Comparison of ENCODE assay signal across 24 cellular contexts in the genomic region with DNA sequence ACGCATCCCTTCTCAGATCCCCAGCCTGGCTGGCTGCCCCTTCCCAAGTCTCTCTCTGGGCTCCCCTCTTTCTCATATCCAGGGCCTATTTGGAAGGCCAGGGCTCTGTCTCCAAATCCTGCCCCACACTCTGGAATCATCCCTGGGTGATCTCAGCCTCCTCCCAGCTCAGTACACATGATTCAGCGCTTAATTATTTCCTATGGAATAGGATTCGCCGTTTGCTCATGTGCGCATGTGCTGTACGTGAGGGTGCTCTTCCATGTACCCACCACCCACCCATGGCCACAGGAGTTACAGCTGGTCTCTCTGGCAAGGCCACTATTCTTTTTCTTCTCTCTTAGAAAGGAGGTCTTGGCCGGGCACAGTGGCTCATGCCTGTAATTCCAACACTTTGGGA.
A peak's percentile ranks its signal among the peaks of the same experiment; 100 is the strongest.
DNase-seq lines count a peak whose midpoint lies in the region; ATAC-seq, FAIRE-seq and TF ChIP-seq lines count a peak whose summit lies in the region.
"Had no signal": no experiment of that assay in that cellular context is flagged by ENCODE, and none has a peak within 500 bp of the region (broad histone marks: within the 10 kb centered on the region; RNA-seq: fewer than 3 reads in every experiment).

No MANE protein-coding gene starts in this region.

- no peak overlapping the region for H3K9ac ChIP-seq in astrocyte (ENCODE audit: low read length)

- H3K4me1 Mint-ChIP-seq in astrocyte (ENCODE audit: low read depth, unreplicated experiment): peaks cover 13% of the 10 kb centered on the region
- H3K4me1 Mint-ChIP-seq: activated CD4-positive, alpha-beta memory T cell treated with anti-CD3 and anti-CD28 coated beads, Interleukin-2, amount 10 ng/mL, durations not matched to agents 7 days and 5 days had no signal

- H2AFZ ChIP-seq in astrocyte (ENCODE audit: low read depth, low read length): peak overlapping the region; percentile 55
- H2AFZ ChIP-seq: hepatocyte had no signal

- peaks cover 52% of the 10 kb centered on the region for H3K27me3 Mint-ChIP-seq in astrocyte (ENCODE audit: low read depth, unreplicated experiment)

- H3K36me3 Mint-ChIP-seq in astrocyte (ENCODE audit: low read depth, unreplicated experiment): no peaks in the 10 kb centered on the region
- H3K36me3 Mint-ChIP-seq: type B pancreatic cell had no signal

- no peak for TF ChIP-seq CTCF in astrocyte (IDR thresholded peaks at IDR 0.05; ENCODE audit: insufficient read depth, low read depth, low read length)

- no peaks in the 10 kb centered on the region for H4K20me1 ChIP-seq in astrocyte (ENCODE audit: insufficient read depth, low read length)

- DNase-seq in Daoy (ENCODE audit: low read depth) (peak; percentile 61), HTR-8/SVneo (ENCODE audit: insufficient read length, low spot score) (peak; percentile 75), astrocyte (ENCODE audit: low read depth) (peak; percentile 66), kidney tubule cell (ENCODE audit: low spot score) (peak; percentile 40), GM12891 (ENCODE audit: insufficient read length, low spot score) (no peak), NCI-H1092 treated with DMSO at 0.1 percent for 48 hours (lab: John Stamatoyannopoulos, UW) (no peak), GM12892 (ENCODE audit: insufficient read length) (no peak)
- DNase-seq: activated CD4-positive, alpha-beta memory T cell treated with anti-CD3 and anti-CD28 coated beads, Interleukin-2, amount 10 ng/mL, durations not matched to agents 7 days and 5 days; activated CD4-positive, CD25-positive, alpha-beta regulatory T cell; activated gamma-delta T cell; CD4-positive, alpha-beta T cell; DMS 273 treated with DMSO at 0.1 percent for 48 hours; mucosa of descending colon; NCI-H1694; NCI-H2171 treated with DMSO at 0.1 percent for 48 hours; NCI-H526 treated with DMSO at 0.1 percent for 48 hours; nephron progenitor cell; right lobe of liver; T1000 had no signal

- no peaks in the 10 kb centered on the region for H3K79me2 ChIP-seq in astrocyte (ENCODE audit: insufficient read depth, low read length)
- H3K79me2 ChIP-seq: hepatocyte had no signal

- no peaks in the 10 kb centered on the region for H3K27me3 ChIP-seq in astrocyte (ENCODE audit: insufficient read depth, low read length)
- H3K27me3 ChIP-seq: hepatocyte, right lobe of liver had no signal

- TF ChIP-seq POLR2A in GM12891 (IDR thresholded peaks at IDR 0.05; ENCODE audit: low read depth, low read length) (no peak), GM12892 (IDR thresholded peaks at IDR 0.05; ENCODE audit: low read depth, low read length) (no peak)

- H3K4me3 Mint-ChIP-seq in astrocyte (ENCODE audit: unreplicated experiment): no peak overlapping the region
- H3K4me3 Mint-ChIP-seq: activated CD4-positive, alpha-beta memory T cell treated with anti-CD3 and anti-CD28 coated beads, Interleukin-2, amount 10 ng/mL, durations not matched to agents 7 days and 5 days; CD4-positive, alpha-beta T cell; nephron progenitor cell; type B pancreatic cell had no signal

- no peaks in the 10 kb centered on the region for H3K9me3 Mint-ChIP-seq in astrocyte (ENCODE audit: unreplicated experiment)
- H3K9me3 Mint-ChIP-seq: activated CD4-positive, alpha-beta memory T cell treated with anti-CD3 and anti-CD28 coated beads, Interleukin-2, amount 10 ng/mL, durations not matched to agents 7 days and 5 days; CD4-positive, alpha-beta T cell; nephron progenitor cell; type B pancreatic cell had no signal

- H3K4me2 ChIP-seq in astrocyte (ENCODE audit: low read length): peak overlapping the region; percentile 54
- H3K4me2 ChIP-seq: hepatocyte had no signal

- H3K4me1 ChIP-seq in astrocyte (ENCODE audit: insufficient read depth, low read length): peaks cover 10% of the 10 kb centered on the region
- H3K4me1 ChIP-seq: right lobe of liver had no signal

- no peak overlapping the region for H3K27ac ChIP-seq in astrocyte (ENCODE audit: low read depth, low read length)
- H3K27ac ChIP-seq: coronary artery, hepatocyte, right lobe of liver had no signal

- FAIRE-seq in HTR-8/SVneo (lab: Jason Lieb, UNC): peak; percentile 80
- FAIRE-seq in astrocyte (lab: Jason Lieb, UNC): no peak
- no peak for FAIRE-seq in GM12891 (lab: Jason Lieb, UNC)
- FAIRE-seq in GM12892 (lab: Jason Lieb, UNC): no peak
- FAIRE-seq: K562 had no signal

- H3K27ac Mint-ChIP-seq in astrocyte (ENCODE audit: unreplicated experiment): no peak overlapping the region
- H3K27ac Mint-ChIP-seq: activated CD4-positive, alpha-beta memory T cell treated with anti-CD3 and anti-CD28 coated beads, Interleukin-2, amount 10 ng/mL, durations not matched to agents 7 days and 5 days; CD4-positive, alpha-beta T cell; nephron progenitor cell; type B pancreatic cell had no signal

- H3K4me3 ChIP-seq in astrocyte (ENCODE audit: insufficient read depth, low read depth, low read length): no peak overlapping the region
- H3K4me3 ChIP-seq: coronary artery, hepatocyte, K562, mucosa of descending colon, right lobe of liver had no signal

- ATAC-seq in esophagus mucosa: no peak
- ATAC-seq: K562, mucosa of descending colon, right lobe of liver had no signal

- H3K9me3 ChIP-seq in astrocyte (ENCODE audit: insufficient read depth, low read depth, low read length): no peaks in the 10 kb centered on the region
- H3K9me3 ChIP-seq: mucosa of descending colon, right lobe of liver had no signal

- H3K36me3 ChIP-seq in astrocyte (ENCODE audit: insufficient read depth, low read length): no peaks in the 10 kb centered on the region
- H3K36me3 ChIP-seq: right lobe of liver had no signal

TF ChIP-seq in GM12891, 5 proteins besides CTCF, POLR2A, EP300 and RAD21:
- TF ChIP-seq TAF1 (IDR thresholded peaks at IDR 0.05; ENCODE audit: low read depth, low read length): no peak
- TF ChIP-seq POU2F2 (IDR thresholded peaks at IDR 0.05; ENCODE audit: low read depth, low read length): no peak
- TF ChIP-seq SPI1 (IDR thresholded peaks at IDR 0.05; ENCODE audit: low read depth, low read length): no peak
- no peak for TF ChIP-seq POLR2AphosphoS5 (IDR thresholded peaks at IDR 0.05; ENCODE audit: low read depth, low read length)
- no peak for TF ChIP-seq PAX5 (IDR thresholded peaks at IDR 0.05; ENCODE audit: insufficient read depth, low read length, severe bottlenecking)

Comparison
In these comparisons a context has a peak if more than half of its experiments do, and no peak if none do; other contexts are left out.
1. DNase-seq: peak in Daoy (single experiment), HTR-8/SVneo (single experiment), astrocyte (single experiment) and kidney tubule cell (single experiment); none in GM12891 (single experiment), NCI-H1092 treated with DMSO at 0.1 percent for 48 hours (single experiment) and GM12892 (single experiment).